In the genomic region with DNA sequence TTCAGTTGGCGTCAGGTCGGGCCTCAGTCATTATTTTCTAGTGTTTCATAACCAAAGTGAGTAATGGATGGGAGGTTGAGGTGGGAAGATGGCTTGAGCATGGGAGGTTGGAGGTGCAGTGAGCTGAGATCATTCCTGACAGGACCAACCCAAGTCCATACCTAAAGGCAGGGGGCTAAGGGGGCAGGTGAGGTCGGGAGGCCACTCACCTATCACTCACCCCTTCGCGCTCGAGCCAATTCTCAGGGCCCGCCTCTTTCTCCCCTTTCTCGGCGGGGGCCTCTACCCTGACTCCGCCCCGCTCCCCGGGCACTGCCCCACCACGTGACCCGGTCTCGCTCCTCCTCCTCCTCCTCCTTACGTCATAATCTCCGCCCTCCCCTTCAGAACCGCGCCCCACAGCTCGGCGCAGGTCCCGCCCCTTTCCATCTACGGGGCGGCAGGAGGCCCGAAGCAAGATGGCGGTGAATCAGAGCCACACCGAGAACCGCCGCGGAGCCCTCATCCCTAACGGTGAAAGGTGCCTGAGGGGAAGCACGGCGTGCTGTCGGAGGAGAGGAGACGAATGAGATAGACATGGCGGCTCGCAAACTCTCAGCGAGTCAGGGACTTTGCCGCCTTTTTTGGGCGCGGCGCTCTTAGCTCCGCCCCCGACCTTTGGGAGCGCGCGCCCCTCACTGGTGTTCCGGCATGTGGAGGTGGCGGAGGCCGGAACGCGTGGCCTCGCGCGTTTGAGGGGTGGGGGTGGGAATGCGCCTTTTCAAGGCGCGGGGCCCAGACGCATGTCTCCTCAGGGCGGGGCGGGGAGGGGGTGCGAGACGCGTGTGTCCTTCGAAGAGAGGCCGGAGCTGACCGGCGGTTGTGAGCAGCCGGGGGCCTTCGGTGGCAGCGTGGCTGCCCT, we compare ENCODE assay signal across 9 cellular contexts. TPM values are rescaled to one million over a fixed set of nuclear protein-coding genes. Genes with fewer than 3 reads are reported as not detected.
DNase-seq lines count a peak whose midpoint lies in the region; ATAC-seq lines count a peak whose summit lies in the region.
"Had no signal": no experiment of that assay in that cellular context is flagged by ENCODE, and none has a peak within 500 bp of the region (broad histone marks: within the 10 kb centered on the region; RNA-seq: fewer than 3 reads in every experiment).

A gene with protein sequence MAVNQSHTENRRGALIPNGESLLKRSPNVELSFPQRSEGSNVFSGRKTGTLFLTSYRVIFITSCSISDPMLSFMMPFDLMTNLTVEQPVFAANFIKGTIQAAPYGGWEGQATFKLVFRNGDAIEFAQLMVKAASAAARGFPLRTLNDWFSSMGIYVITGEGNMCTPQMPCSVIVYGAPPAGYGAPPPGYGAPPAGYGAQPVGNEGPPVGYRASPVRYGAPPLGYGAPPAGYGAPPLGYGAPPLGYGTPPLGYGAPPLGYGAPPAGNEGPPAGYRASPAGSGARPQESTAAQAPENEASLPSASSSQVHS (plus strand): TSS at position 428 of the 901 bp plus-strand sequence. CDS start 31 bp downstream, at position 459.

- WGBS in neuronal stem cell (ENCODE audit: extremely low coverage in 2 of 2, insufficient read length in 2 of 2, insufficient replicate concordance in 1 of 2), 2 donors: 100% methylated on average over 1 of the region's 71 CpGs; no CpG with 5 or more reads in 1 of the 2 donors

- H2BK120ac ChIP-seq in neuronal stem cell (ENCODE audit: low read depth, low read length): no peak within 1 kb of the TSS

- no peak within 1 kb of the TSS for H2AFZ ChIP-seq in neuronal stem cell (ENCODE audit: low read length)

- no peak within 1 kb of the TSS for H3K14ac ChIP-seq in neuronal stem cell (ENCODE audit: low read length)

- H3K4me3 Mint-ChIP-seq in activated T-cell treated with anti-CD3 and anti-CD28 coated beads, Interleukin-2, amount 50 U/mL, for 24 hours: peak within 1 kb of the TSS; percentile 83
- H3K4me3 Mint-ChIP-seq in stimulated activated naive CD8-positive, alpha-beta T cell treated with anti-CD3 and anti-CD28 coated beads, Interleukin-15, amount 100 ng/mL, for 72 hours: peak within 1 kb of the TSS; percentile 93 to 99

- H2BK15ac ChIP-seq in neuronal stem cell (ENCODE audit: low read length): no peak within 1 kb of the TSS

- no peak within 1 kb of the TSS for H4K91ac ChIP-seq in neuronal stem cell (ENCODE audit: low read depth, low read length, poor library complexity)

- H3K4me3 ChIP-seq in neuronal stem cell (ENCODE audit: low read length in 2 of 2): no peak within 1 kb of the TSS
- H3K4me3 ChIP-seq: cardiac muscle cell had no signal

- H2BK5ac ChIP-seq in neuronal stem cell (ENCODE audit: low read length): no peak within 1 kb of the TSS

- H3K18ac ChIP-seq in neuronal stem cell (ENCODE audit: low read length): no peak within 1 kb of the TSS

- no peaks in the 10 kb centered on the region for H3K9me3 ChIP-seq in neuronal stem cell (replicated peaks in 1 of 2; ENCODE audit: control insufficient read depth in 2 of 2, insufficient read depth in 1 of 2, low read depth in 1 of 2, low read length in 2 of 2)

- H3K23ac ChIP-seq in neuronal stem cell (ENCODE audit: low read depth, low read length, poor library complexity): peak within 1 kb of the TSS; percentile 47

- H2AK5ac ChIP-seq in neuronal stem cell (ENCODE audit: low read depth, low read length): no peak within 1 kb of the TSS

- H3K79me1 ChIP-seq in neuronal stem cell (ENCODE audit: low read depth, low read length): no peaks in the 10 kb centered on the region

- H3K4me1 ChIP-seq in neuronal stem cell (ENCODE audit: control insufficient read depth in 2 of 2, insufficient read depth in 1 of 2, low read depth in 1 of 2, low read length in 2 of 2): peaks cover 0 to 6% of the 10 kb centered on the region in 2 donors

- peaks cover 14% of the 10 kb centered on the region for H3K36me3 Mint-ChIP-seq in activated T-cell treated with anti-CD3 and anti-CD28 coated beads, Interleukin-2, amount 50 U/mL, for 24 hours (ENCODE audit: low read depth)

- no peak within 1 kb of the TSS for H3K4ac ChIP-seq in neuronal stem cell (ENCODE audit: low read length)

- H3K36me3 ChIP-seq in neuronal stem cell (replicated peaks in 1 of 2; ENCODE audit: control insufficient read depth in 2 of 2, insufficient read depth in 2 of 2, low read length in 2 of 2): peaks cover 9 to 41% of the 10 kb centered on the region in 2 donors
- H3K36me3 ChIP-seq: cardiac muscle cell had no signal

- peak within 1 kb of the TSS; percentile 94 for H3K27ac Mint-ChIP-seq in activated T-cell treated with anti-CD3 and anti-CD28 coated beads, Interleukin-2, amount 50 U/mL, for 24 hours
- peak within 1 kb of the TSS; percentile 98 to 99 for H3K27ac Mint-ChIP-seq in stimulated activated naive CD8-positive, alpha-beta T cell treated with anti-CD3 and anti-CD28 coated beads, Interleukin-15, amount 100 ng/mL, for 72 hours

- no peak within 1 kb of the TSS for H3K9ac ChIP-seq in neuronal stem cell (ENCODE audit: low read depth, low read length, poor library complexity)

- no peak within 1 kb of the TSS for H2BK12ac ChIP-seq in neuronal stem cell (ENCODE audit: low read length)

- DNase-seq in ELR (ENCODE audit: low read depth) (peak; percentile 22), NCI-H748 treated with DMSO at 0.1 percent for 48 hours (lab: John Stamatoyannopoulos, UW) (peak; percentile 82), neuronal stem cell (ENCODE audit: low spot score) (no peak), NCI-H82 treated with DMSO at 0.1 percent for 48 hours (lab: John Stamatoyannopoulos, UW; ENCODE audit: unreplicated experiment) (no peak)
- peak; percentile 93 for DNase-seq in activated T-cell treated with anti-CD3 and anti-CD28 coated beads, Interleukin-2, amount 50 U/mL, for 24 hours
- peak; percentile 86 to 93 for DNase-seq in stimulated activated naive CD8-positive, alpha-beta T cell treated with anti-CD3 and anti-CD28 coated beads, Interleukin-15, amount 100 ng/mL, for 72 hours

- no peak within 1 kb of the TSS for H4K8ac ChIP-seq in neuronal stem cell (ENCODE audit: low read depth, low read length)

- no peak within 1 kb of the TSS for H3K27ac ChIP-seq in neuronal stem cell (replicated peaks; ENCODE audit: low read length)
- H3K27ac ChIP-seq: cardiac muscle cell had no signal

- no peaks in the 10 kb centered on the region for H3K27me3 Mint-ChIP-seq in activated T-cell treated with anti-CD3 and anti-CD28 coated beads, Interleukin-2, amount 50 U/mL, for 24 hours
- H3K27me3 Mint-ChIP-seq in stimulated activated naive CD8-positive, alpha-beta T cell treated with anti-CD3 and anti-CD28 coated beads, Interleukin-15, amount 100 ng/mL, for 72 hours: peaks cover 18% of the 10 kb centered on the region

- H3K27me3 ChIP-seq in neuronal stem cell (ENCODE audit: control insufficient read depth in 3 of 3, insufficient read depth in 3 of 3, low read depth in 1 of 3, low read length in 3 of 3): peaks cover 0 to 1% (median 0%) of the 10 kb centered on the region in 3 experiments
- H3K27me3 ChIP-seq: cardiac muscle cell had no signal

- no peak within 1 kb of the TSS for H3K4me2 ChIP-seq in neuronal stem cell (ENCODE audit: insufficient read depth, low read length, poor library complexity, severe bottlenecking)

- ATAC-seq in HG02840 (IDR thresholded peaks at IDR 0.05; ENCODE audit: low FRiP score, unreplicated experiment) (peak; percentile 78), esophagus mucosa (peak; percentile 95)
- ATAC-seq in stimulated activated naive CD8-positive, alpha-beta T cell treated with anti-CD3 and anti-CD28 coated beads, Interleukin-15, amount 100 ng/mL, for 72 hours: peak; percentile 92

- peaks cover 21% of the 10 kb centered on the region for H3K4me1 Mint-ChIP-seq in activated T-cell treated with anti-CD3 and anti-CD28 coated beads, Interleukin-2, amount 50 U/mL, for 24 hours (ENCODE audit: low read depth)
- peaks cover 19% of the 10 kb centered on the region for H3K4me1 Mint-ChIP-seq in stimulated activated naive CD8-positive, alpha-beta T cell treated with anti-CD3 and anti-CD28 coated beads, Interleukin-15, amount 100 ng/mL, for 72 hours

- peaks cover 20% of the 10 kb centered on the region for H3K9me3 Mint-ChIP-seq in activated T-cell treated with anti-CD3 and anti-CD28 coated beads, Interleukin-2, amount 50 U/mL, for 24 hours
- peaks cover 11 to 23% of the 10 kb centered on the region in 2 donors for H3K9me3 Mint-ChIP-seq in stimulated activated naive CD8-positive, alpha-beta T cell treated with anti-CD3 and anti-CD28 coated beads, Interleukin-15, amount 100 ng/mL, for 72 hours

RNA-seq across cellular contexts. Expression of the gene that starts here (rescaled TPM):
- 0.60 TPM for total RNA-seq in esophagus mucosa
- polyA plus RNA-seq in neuronal stem cell (2013, experiment 1 of 2): not detected
- not detected for polyA plus RNA-seq in neuronal stem cell (2013, experiment 2 of 2)
- total RNA-seq: cardiac muscle cell had no signal
- polyA plus RNA-seq: cardiac muscle cell had no signal

Comparison
In these comparisons a context has a peak if more than half of its experiments do, and no peak if none do; other contexts are left out.
1. Peak in ATAC-seq in esophagus mucosa; RNA of the gene not detected or under 1 TPM.
2. DNase-seq: peak in ELR (single experiment), NCI-H748 treated with DMSO at 0.1 percent for 48 hours (single experiment), activated T-cell treated with anti-CD3 and anti-CD28 coated beads, Interleukin-2, amount 50 U/mL, for 24 hours (single experiment) and stimulated activated naive CD8-positive, alpha-beta T cell treated with anti-CD3 and anti-CD28 coated beads, Interleukin-15, amount 100 ng/mL, for 72 hours (2 of 2); none in neuronal stem cell (single experiment) and NCI-H82 treated with DMSO at 0.1 percent for 48 hours (single experiment).
3. Peak in every context shown above with its lines, with median percentiles within 50 percentile points of each other: ATAC-seq.